ENCODE assay signal across 16 cellular contexts in genomic region chr14:67668559-67668958, GRCh38. TPM values are rescaled to one million over a fixed set of nuclear protein-coding genes. Genes with fewer than 3 reads are reported as not detected.
DNase-seq lines count a peak whose midpoint lies in the region; ATAC-seq lines count a peak whose summit lies in the region.
"Had no signal": no experiment of that assay in that cellular context is flagged by ENCODE, and none has a peak within 500 bp of the region (broad histone marks: within the 10 kb centered on the region; RNA-seq: fewer than 3 reads in every experiment).

No MANE protein-coding gene starts in this region.

- ATAC-seq in GM18867 (IDR thresholded peaks at IDR 0.05; ENCODE audit: unreplicated experiment) (peak; percentile 67), left cardiac atrium (no peak), HG02981 (IDR thresholded peaks at IDR 0.05; ENCODE audit: unreplicated experiment) (no peak)
- peak; percentile 93 to 95 for ATAC-seq in natural killer cell treated with Interleukin-12 subunit alpha and Interleukin-12 subunit beta and Interleukin-15 and Interleukin-18, amount 100 ng/mL, for 72 hours
- ATAC-seq: gastroesophageal sphincter had no signal

- H3K27ac Mint-ChIP-seq in activated CD4-positive, alpha-beta memory T cell treated with anti-CD3 and anti-CD28 coated beads for 36 hours, result no peak overlapping the region
- H3K27ac Mint-ChIP-seq in activated CD4-positive, alpha-beta memory T cell treated with anti-CD3 and anti-CD28 coated beads, Interleukin-2, amount 10 ng/mL, durations not matched to agents 7 days and 5 days, result no peak overlapping the region
- H3K27ac Mint-ChIP-seq in natural killer cell treated with Interleukin-12 subunit alpha and Interleukin-12 subunit beta and Interleukin-15 and Interleukin-18, amount 100 ng/mL, for 72 hours, result peak overlapping the region; percentile 53 to 68

- H3K4me3 Mint-ChIP-seq in activated CD4-positive, alpha-beta memory T cell treated with anti-CD3 and anti-CD28 coated beads for 36 hours, result no peak overlapping the region
- no peak overlapping the region for H3K4me3 Mint-ChIP-seq in activated CD4-positive, alpha-beta memory T cell treated with anti-CD3 and anti-CD28 coated beads, Interleukin-2, amount 10 ng/mL, durations not matched to agents 7 days and 5 days
- H3K4me3 Mint-ChIP-seq in natural killer cell treated with Interleukin-12 subunit alpha and Interleukin-12 subunit beta and Interleukin-15 and Interleukin-18, amount 100 ng/mL, for 72 hours, result peak overlapping the region; percentile 25

- no peaks in the 10 kb centered on the region for H3K27me3 Mint-ChIP-seq in activated CD4-positive, alpha-beta memory T cell treated with anti-CD3 and anti-CD28 coated beads for 36 hours
- no peaks in the 10 kb centered on the region for H3K27me3 Mint-ChIP-seq in activated CD4-positive, alpha-beta memory T cell treated with anti-CD3 and anti-CD28 coated beads, Interleukin-2, amount 10 ng/mL, durations not matched to agents 7 days and 5 days
- no peaks in the 10 kb centered on the region for H3K27me3 Mint-ChIP-seq in natural killer cell treated with Interleukin-12 subunit alpha and Interleukin-12 subunit beta and Interleukin-15 and Interleukin-18, amount 100 ng/mL, for 72 hours

- POLR2A ChIA-PET in activated CD4-positive, alpha-beta memory T cell treated with anti-CD3 and anti-CD28 coated beads for 36 hours (lab: Charles Lee), result interaction anchor here (0.7 kb wide), 1 partner anchor 36 kb away, joined by 3 read pairs; no protein-coding TSS in a partner anchor
- POLR2A ChIA-PET in activated CD4-positive, alpha-beta memory T cell treated with anti-CD3 and anti-CD28 coated beads, Interleukin-2, amount 10 ng/mL, durations not matched to agents 7 days and 5 days (lab: Charles Lee), result interaction anchor here (0.9 to 2.6 kb wide), 5 partner anchors 10 to 69 kb away, joined by 3 to 9 read pairs (median 4); partner anchors contain the start of genes PIGH and RDH11

- DNase-seq in activated CD4-positive, alpha-beta memory T cell treated with anti-CD3 and anti-CD28 coated beads for 36 hours, result peak; percentile 25
- no peak for DNase-seq in activated CD4-positive, alpha-beta memory T cell treated with anti-CD3 and anti-CD28 coated beads, Interleukin-2, amount 10 ng/mL, durations not matched to agents 7 days and 5 days
- DNase-seq in NCI-H526 treated with DMSO at 0.1 percent for 48 hours (lab: John Stamatoyannopoulos, UW) (peak; percentile 28), NOMO-1 treated with dmso at 0.1 percent for 144 hours (lab: John Stamatoyannopoulos, UW; ENCODE audit: unreplicated experiment) (no peak), left cardiac atrium (no peak)
- peak; percentile 81 for DNase-seq in natural killer cell treated with Interleukin-12 subunit alpha and Interleukin-12 subunit beta and Interleukin-15 and Interleukin-18, amount 100 ng/mL, for 72 hours (ENCODE audit: low spot score)
- DNase-seq: ACHN; activated naive CD4-positive, alpha-beta T cell treated with anti-CD3 and anti-CD28 coated beads, Interleukin-2, amount 50 U/mL, for 16 hours; mesenchymal stem cell; NCI-H1092 treated with DMSO at 0.1 percent for 48 hours; NCI-H510A; occipital lobe; testis had no signal

- no peaks in the 10 kb centered on the region for H3K36me3 Mint-ChIP-seq in activated CD4-positive, alpha-beta memory T cell treated with anti-CD3 and anti-CD28 coated beads for 36 hours
- H3K36me3 Mint-ChIP-seq in activated CD4-positive, alpha-beta memory T cell treated with anti-CD3 and anti-CD28 coated beads, Interleukin-2, amount 10 ng/mL, durations not matched to agents 7 days and 5 days (ENCODE audit: low read depth), result peaks cover 8% of the 10 kb centered on the region
- no peaks in the 10 kb centered on the region for H3K36me3 Mint-ChIP-seq in natural killer cell treated with Interleukin-12 subunit alpha and Interleukin-12 subunit beta and Interleukin-15 and Interleukin-18, amount 100 ng/mL, for 72 hours

- intact Hi-C loops in activated CD4-positive, alpha-beta memory T cell treated with anti-CD3 and anti-CD28 coated beads for 36 hours (cut with micrococcal nuclease), result loop anchor here (5.0 kb wide), 2 partner anchors 34 to 71 kb away; partner anchors contain the start of gene RDH12
- intact Hi-C loops in left cardiac atrium (cut with DNase I), result loop anchor here in 1 of 2 donors (5.0 to 10.0 kb wide), 2 partner anchors 51 to 144 kb away; partner anchors contain the start of gene ARG2

- no peaks in the 10 kb centered on the region for H3K9me3 Mint-ChIP-seq in activated CD4-positive, alpha-beta memory T cell treated with anti-CD3 and anti-CD28 coated beads for 36 hours
- H3K9me3 Mint-ChIP-seq in activated CD4-positive, alpha-beta memory T cell treated with anti-CD3 and anti-CD28 coated beads, Interleukin-2, amount 10 ng/mL, durations not matched to agents 7 days and 5 days, result no peaks in the 10 kb centered on the region
- H3K9me3 Mint-ChIP-seq in natural killer cell treated with Interleukin-12 subunit alpha and Interleukin-12 subunit beta and Interleukin-15 and Interleukin-18, amount 100 ng/mL, for 72 hours, result no peaks in the 10 kb centered on the region

- CTCF ChIA-PET in activated CD4-positive, alpha-beta memory T cell treated with anti-CD3 and anti-CD28 coated beads for 36 hours (lab: Charles Lee), result interaction anchor here (0.5 to 8.0 kb wide), 13 partner anchors 8 to 309 kb away, joined by 3 to 92 read pairs (median 6); partner anchors contain the start of genes ARG2, ATP6V1D, PIGH and RDH11
- CTCF ChIA-PET in activated CD4-positive, alpha-beta memory T cell treated with anti-CD3 and anti-CD28 coated beads, Interleukin-2, amount 10 ng/mL, durations not matched to agents 7 days and 5 days (lab: Charles Lee), result interaction anchor here (0.8 to 3.7 kb wide), 7 partner anchors 25 to 84 kb away, joined by 3 to 19 read pairs (median 3); partner anchors contain the start of genes ARG2 and PIGH

- peaks cover 67% of the 10 kb centered on the region for H3K4me1 Mint-ChIP-seq in activated CD4-positive, alpha-beta memory T cell treated with anti-CD3 and anti-CD28 coated beads for 36 hours (ENCODE audit: low read depth)
- peaks cover 45% of the 10 kb centered on the region for H3K4me1 Mint-ChIP-seq in activated CD4-positive, alpha-beta memory T cell treated with anti-CD3 and anti-CD28 coated beads, Interleukin-2, amount 10 ng/mL, durations not matched to agents 7 days and 5 days
- H3K4me1 Mint-ChIP-seq in natural killer cell treated with Interleukin-12 subunit alpha and Interleukin-12 subunit beta and Interleukin-15 and Interleukin-18, amount 100 ng/mL, for 72 hours (ENCODE audit: low read depth in 2 of 2), result peaks cover 56 to 72% of the 10 kb centered on the region in 2 donors

RNA-seq across cellular contexts. Expression of gene VTI1B, which starts 5.9 kb away (rescaled TPM):
- total RNA-seq in activated CD4-positive, alpha-beta memory T cell treated with anti-CD3 and anti-CD28 coated beads for 36 hours, result 10 to 100 TPM; 75.6 to 75.8 TPM
- total RNA-seq in activated CD4-positive, alpha-beta memory T cell treated with anti-CD3 and anti-CD28 coated beads, Interleukin-2, amount 10 ng/mL, durations not matched to agents 7 days and 5 days, result 10 to 100 TPM; 73.3 to 77.3 TPM
- total RNA-seq in natural killer cell treated with Interleukin-12 subunit alpha and Interleukin-12 subunit beta and Interleukin-15 and Interleukin-18, amount 100 ng/mL, for 72 hours, result 10 to 100 TPM; 73.5 to 76.6 TPM
- 100 to 1,000 TPM; 122 to 139 TPM for total RNA-seq in left cardiac atrium

RNA-seq across cellular contexts. Expression of gene RDH11, which starts 27.0 kb away (rescaled TPM):
- 10 to 100 TPM; 70.9 to 76.7 TPM for total RNA-seq in activated CD4-positive, alpha-beta memory T cell treated with anti-CD3 and anti-CD28 coated beads for 36 hours
- total RNA-seq in activated CD4-positive, alpha-beta memory T cell treated with anti-CD3 and anti-CD28 coated beads, Interleukin-2, amount 10 ng/mL, durations not matched to agents 7 days and 5 days, result 10 to 100 TPM; 56.6 to 60.4 TPM
- total RNA-seq in natural killer cell treated with Interleukin-12 subunit alpha and Interleukin-12 subunit beta and Interleukin-15 and Interleukin-18, amount 100 ng/mL, for 72 hours, result 10 to 100 TPM; 47.0 to 57.3 TPM
- total RNA-seq in left cardiac atrium, result 10 to 100 TPM; 18.3 to 20.8 TPM

RNA-seq across cellular contexts. Expression of gene RDH12, which starts 33.1 kb away (rescaled TPM):
- not detected for total RNA-seq in activated CD4-positive, alpha-beta memory T cell treated with anti-CD3 and anti-CD28 coated beads for 36 hours
- total RNA-seq in activated CD4-positive, alpha-beta memory T cell treated with anti-CD3 and anti-CD28 coated beads, Interleukin-2, amount 10 ng/mL, durations not matched to agents 7 days and 5 days, result not detected
- not detected for total RNA-seq in natural killer cell treated with Interleukin-12 subunit alpha and Interleukin-12 subunit beta and Interleukin-15 and Interleukin-18, amount 100 ng/mL, for 72 hours
- total RNA-seq in left cardiac atrium, result not detected

RNA-seq across cellular contexts. Expression of gene ARG2, which starts 48.8 kb away (rescaled TPM):
- total RNA-seq in activated CD4-positive, alpha-beta memory T cell treated with anti-CD3 and anti-CD28 coated beads for 36 hours, result 1 to 10 TPM; 6.8 to 7.6 TPM
- 1 to 10 TPM; 6.8 to 7.7 TPM for total RNA-seq in activated CD4-positive, alpha-beta memory T cell treated with anti-CD3 and anti-CD28 coated beads, Interleukin-2, amount 10 ng/mL, durations not matched to agents 7 days and 5 days
- total RNA-seq in natural killer cell treated with Interleukin-12 subunit alpha and Interleukin-12 subunit beta and Interleukin-15 and Interleukin-18, amount 100 ng/mL, for 72 hours, result 1 to 10 TPM; 4.3 to 8.0 TPM
- 1 to 10 TPM in 1 of 2 donors, under 1 TPM in 1; 0.38 to 1.2 TPM for total RNA-seq in left cardiac atrium

Comparison
In these comparisons a context has a peak if more than half of its experiments do, and no peak if none do; other contexts are left out.
1. DNase-seq: peak in activated CD4-positive, alpha-beta memory T cell treated with anti-CD3 and anti-CD28 coated beads for 36 hours (single experiment), NCI-H526 treated with DMSO at 0.1 percent for 48 hours (single experiment) and natural killer cell treated with Interleukin-12 subunit alpha and Interleukin-12 subunit beta and Interleukin-15 and Interleukin-18, amount 100 ng/mL, for 72 hours (single experiment); none in activated CD4-positive, alpha-beta memory T cell treated with anti-CD3 and anti-CD28 coated beads, Interleukin-2, amount 10 ng/mL, durations not matched to agents 7 days and 5 days (single experiment), NOMO-1 treated with dmso at 0.1 percent for 144 hours (single experiment) and left cardiac atrium (single experiment).
2. H3K27ac Mint-ChIP-seq: peak in natural killer cell treated with Interleukin-12 subunit alpha and Interleukin-12 subunit beta and Interleukin-15 and Interleukin-18, amount 100 ng/mL, for 72 hours (2 of 2); none in activated CD4-positive, alpha-beta memory T cell treated with anti-CD3 and anti-CD28 coated beads for 36 hours (single experiment) and activated CD4-positive, alpha-beta memory T cell treated with anti-CD3 and anti-CD28 coated beads, Interleukin-2, amount 10 ng/mL, durations not matched to agents 7 days and 5 days (single experiment).
3. ATAC-seq: peak in GM18867 (single experiment) and natural killer cell treated with Interleukin-12 subunit alpha and Interleukin-12 subunit beta and Interleukin-15 and Interleukin-18, amount 100 ng/mL, for 72 hours (2 of 2); none in left cardiac atrium (0 of 2) and HG02981 (single experiment).